ENCODE assay signal across 9 cellular contexts in the genomic region with DNA sequence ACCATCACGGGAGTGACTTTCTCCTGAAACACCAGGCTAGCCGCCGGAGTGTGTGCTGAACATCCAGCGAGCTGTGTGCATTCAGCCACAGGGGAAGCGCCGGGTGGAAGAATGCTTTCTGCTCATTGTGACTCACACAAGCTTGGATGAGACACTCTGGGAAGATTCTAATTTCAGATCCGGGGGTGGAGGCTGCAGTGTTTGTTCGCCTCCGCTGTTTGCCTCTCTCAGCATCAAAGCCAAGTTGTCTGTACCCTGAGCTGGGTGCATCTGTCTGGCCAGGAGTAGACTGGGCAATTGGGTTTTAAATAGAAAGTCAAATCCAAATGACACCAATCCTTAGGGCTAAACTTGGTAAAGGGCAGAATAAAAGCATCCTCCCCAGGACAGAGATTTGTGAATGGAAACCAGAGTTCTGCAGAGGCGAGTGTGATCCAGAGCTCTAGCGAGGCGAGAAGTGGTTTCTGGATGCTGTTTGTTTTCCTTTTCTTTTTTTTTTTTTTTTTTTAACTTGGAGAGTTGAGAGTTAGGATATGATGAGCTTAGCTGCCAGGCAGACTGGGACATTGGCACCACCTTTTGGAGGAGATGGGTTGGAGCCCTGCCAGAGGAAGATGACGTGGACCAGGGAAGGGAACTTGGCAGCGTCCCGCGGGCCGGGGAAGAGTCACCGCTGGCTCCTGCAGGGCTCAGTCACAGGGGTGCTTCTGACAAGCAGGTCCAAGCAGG.
DNase-seq lines count a peak whose midpoint lies in the region; ATAC-seq, FAIRE-seq and TF ChIP-seq lines count a peak whose summit lies in the region.
"Had no signal": no experiment of that assay in that cellular context is flagged by ENCODE, and none has a peak within 500 bp of the region (broad histone marks: within the 10 kb centered on the region; RNA-seq: fewer than 3 reads in every experiment).

No MANE protein-coding gene starts in this region.

- H3K9ac ChIP-seq in keratinocyte (ENCODE audit: control insufficient read depth, extremely low read depth, insufficient read depth, low read length): no peak overlapping the region

- peak; percentile 97 for FAIRE-seq in keratinocyte (lab: Jason Lieb, UNC)

- H3K36me3 ChIP-seq in keratinocyte (ENCODE audit: control insufficient read depth in 2 of 2, extremely low read depth in 1 of 2, insufficient read depth in 2 of 2, low read length in 2 of 2) (no peaks in the 10 kb centered on the region), urinary bladder (ENCODE audit: insufficient read depth) (no peaks in the 10 kb centered on the region)
- H3K36me3 ChIP-seq: stomach had no signal

- no peaks in the 10 kb centered on the region for H4K20me1 ChIP-seq in keratinocyte (ENCODE audit: control insufficient read depth, extremely low read depth, insufficient read depth, low read length)

- peak overlapping the region; percentile 43 for H3K4me2 ChIP-seq in keratinocyte (ENCODE audit: control insufficient read depth, extremely low read depth, insufficient read depth, low read depth, low read length)

- dilution Hi-C loops in keratinocyte (cut with MboI; ENCODE audit: extremely low pct_ligation_motif_present, low sequenced_read_pairs): no loop called here

- DNase-seq in LHCN-M2 (ENCODE audit: low read depth) (peak; percentile 87), astrocyte of the spinal cord (ENCODE audit: low read depth, low spot score) (peak; percentile 91), keratinocyte (ENCODE audit: low read depth, low spot score) (peak; percentile 21), NK-92 (lab: John Stamatoyannopoulos, UW; ENCODE audit: unreplicated experiment) (no peak)
- DNase-seq in stimulated activated CD4-positive, alpha-beta T cell treated with anti-CD3 and anti-CD28 coated beads, Interleukin-12 subunit alpha, Interleukin-12 subunit beta, amount 100 ng/mL, for 4 hours: no peak
- DNase-seq: activated B cell treated with CpG ODN at 0.5 μM for 24 hours, stomach had no signal

- H3K9me3 ChIP-seq in keratinocyte (ENCODE audit: control insufficient read depth, low read depth, low read length): peaks cover 6% of the 10 kb centered on the region

- no peaks in the 10 kb centered on the region for H3K9me1 ChIP-seq in keratinocyte (ENCODE audit: control insufficient read depth, extremely low read depth, insufficient read depth, low read length)

- peaks cover 14% of the 10 kb centered on the region for H3K4me1 ChIP-seq in keratinocyte (ENCODE audit: control insufficient read depth, extremely low read depth, insufficient read depth, low read length)
- no peaks in the 10 kb centered on the region for H3K4me1 ChIP-seq in urinary bladder (ENCODE audit: insufficient read depth)

- TF ChIP-seq CTCF in astrocyte of the spinal cord (IDR thresholded peaks at IDR 0.05; ENCODE audit: low read depth, low read length) (no peak), keratinocyte (optimal IDR thresholded peaks at IDR 0.05 in 1 of 3, IDR thresholded peaks at IDR 0.05 in 1 of 3, conservative IDR thresholded peaks at IDR 0.05 in 1 of 3; ENCODE audit: extremely low read depth in 1 of 3, insufficient read depth in 2 of 3, low read length in 3 of 3) (no peak)

- peak overlapping the region; percentile 27 for H2AFZ ChIP-seq in keratinocyte (ENCODE audit: control insufficient read depth, low read length)

- no peak for ATAC-seq in HG03432 (IDR thresholded peaks at IDR 0.05; ENCODE audit: unreplicated experiment)

- in situ Hi-C loops in astrocyte of the spinal cord (cut with HindIII; ENCODE audit: low sequenced_read_pairs): no loop called here

- WGBS in urinary bladder: 21% methylated on average over 18 of the region's 18 CpGs

- H3K4me3 ChIP-seq in astrocyte of the spinal cord (ENCODE audit: low read depth, low read length) (no peak overlapping the region), keratinocyte (ENCODE audit: control insufficient read depth in 2 of 3, extremely low read depth in 1 of 3, insufficient read depth in 2 of 3, low read depth in 1 of 3, low read length in 3 of 3) (peak overlapping the region in 2 of 3 experiments; percentile 2 to 4), urinary bladder (ENCODE audit: low read depth, low read length) (no peak overlapping the region)
- H3K4me3 ChIP-seq: stomach had no signal

- H3K27ac ChIP-seq in keratinocyte (ENCODE audit: control insufficient read depth, insufficient read depth, low read length) (peak overlapping the region; percentile 15), urinary bladder (ENCODE audit: low read depth) (peak overlapping the region; percentile 59)

- peaks cover 34% of the 10 kb centered on the region for H3K27me3 ChIP-seq in keratinocyte (ENCODE audit: control insufficient read depth, extremely low read depth, insufficient read depth, low read length)

- no peaks in the 10 kb centered on the region for H3K79me2 ChIP-seq in keratinocyte (ENCODE audit: control insufficient read depth, insufficient read depth, low read length)

Comparison
In these comparisons a context has a peak if more than half of its experiments do, and no peak if none do; other contexts are left out.
1. DNase-seq: peak in LHCN-M2 (single experiment), astrocyte of the spinal cord (single experiment) and keratinocyte (single experiment); none in NK-92 (single experiment) and stimulated activated CD4-positive, alpha-beta T cell treated with anti-CD3 and anti-CD28 coated beads, Interleukin-12 subunit alpha, Interleukin-12 subunit beta, amount 100 ng/mL, for 4 hours (single experiment).
2. H3K4me3 ChIP-seq: peak in keratinocyte (2 of 3); none in astrocyte of the spinal cord (single experiment) and urinary bladder (single experiment).